In the genomic region with DNA sequence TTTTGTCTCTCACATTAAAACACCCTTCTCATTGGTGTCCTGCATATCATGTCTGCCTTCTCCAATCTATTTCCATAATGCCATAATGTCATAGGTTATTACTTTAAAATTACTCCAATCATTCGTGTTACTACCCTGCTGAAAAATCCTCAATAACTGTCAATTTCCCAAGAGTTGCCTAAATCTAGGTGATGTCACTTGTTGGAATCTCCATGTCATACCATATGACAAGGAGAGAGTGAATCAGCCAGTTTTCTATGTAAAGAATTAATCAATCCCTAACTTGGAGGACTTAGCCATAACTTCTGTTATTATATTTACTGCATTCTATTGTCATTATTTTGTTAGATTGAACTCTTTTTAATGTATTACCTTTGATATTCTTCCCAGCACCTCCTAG, we compare ENCODE assay signal across 18 cellular contexts.
A peak's percentile ranks its signal among the peaks of the same experiment; 100 is the strongest.
DNase-seq lines count a peak whose midpoint lies in the region; ATAC-seq, FAIRE-seq and TF ChIP-seq lines count a peak whose summit lies in the region.
"Had no signal": no experiment of that assay in that cellular context is flagged by ENCODE, and none has a peak within 500 bp of the region (broad histone marks: within the 10 kb centered on the region; RNA-seq: fewer than 3 reads in every experiment).

No MANE protein-coding gene starts in this region.

- TF ChIP-seq CTCF in HEK293 (tag by site-specific recombination; IDR thresholded peaks at IDR 0.05) = no peak
- TF ChIP-seq CTCF in astrocyte (IDR thresholded peaks at IDR 0.05; ENCODE audit: insufficient read depth, low read depth, low read length) = no peak
- TF ChIP-seq CTCF in HepG2 (CRISPR knock-in tag; IDR thresholded peaks at IDR 0.05) = no peak

- H3K27ac ChIP-seq in HEK293 (ENCODE audit: extremely low read depth, low read depth, low read length) (no peak overlapping the region), astrocyte (ENCODE audit: low read depth, low read length) (no peak overlapping the region), HepG2 (ENCODE audit: extremely low read length, insufficient read depth, low read length) (no peak overlapping the region)
- H3K27ac ChIP-seq: C4-2B, PC-9 had no signal

- H4K20me1 ChIP-seq in astrocyte (ENCODE audit: insufficient read depth, low read length) (no peaks in the 10 kb centered on the region), HepG2 (ENCODE audit: insufficient read depth, low read length) (peaks cover 4% of the 10 kb centered on the region)

- H3K27ac Mint-ChIP-seq in astrocyte (ENCODE audit: unreplicated experiment) = peak overlapping the region; percentile 48
- no peak overlapping the region for H3K27ac Mint-ChIP-seq in activated CD4-positive, alpha-beta T cell treated with anti-CD3 and anti-CD28 coated beads for 36 hours
- H3K27ac Mint-ChIP-seq: IgD-negative memory B cell had no signal

- 97% methylated on average over 1 of the region's 1 CpG for WGBS in HepG2 (ENCODE audit: low lambda C conversion rate)

- no peaks in the 10 kb centered on the region for H3K9me3 Mint-ChIP-seq in astrocyte (ENCODE audit: unreplicated experiment)
- H3K9me3 Mint-ChIP-seq in activated CD4-positive, alpha-beta T cell treated with anti-CD3 and anti-CD28 coated beads for 36 hours (ENCODE audit: low read depth) = no peaks in the 10 kb centered on the region

- no peaks in the 10 kb centered on the region for H3K27me3 Mint-ChIP-seq in astrocyte (ENCODE audit: low read depth, unreplicated experiment)
- peaks cover 2% of the 10 kb centered on the region for H3K27me3 Mint-ChIP-seq in activated CD4-positive, alpha-beta T cell treated with anti-CD3 and anti-CD28 coated beads for 36 hours
- H3K27me3 Mint-ChIP-seq: IgD-negative memory B cell had no signal

- no peaks in the 10 kb centered on the region for H3K36me3 ChIP-seq in HEK293 (ENCODE audit: control insufficient read depth in 2 of 2, insufficient read depth in 1 of 2, low read length in 2 of 2)
- H3K36me3 ChIP-seq in astrocyte (ENCODE audit: insufficient read depth, low read length) = no peaks in the 10 kb centered on the region
- H3K36me3 ChIP-seq in HepG2 (replicated peaks in 1 of 2; ENCODE audit: control insufficient read depth in 1 of 2, insufficient read depth in 2 of 2, low read length in 2 of 2) = no peaks in the 10 kb centered on the region
- H3K36me3 ChIP-seq: MG63 had no signal

- no peaks in the 10 kb centered on the region for H3K36me3 Mint-ChIP-seq in astrocyte (ENCODE audit: low read depth, unreplicated experiment)
- H3K36me3 Mint-ChIP-seq in activated CD4-positive, alpha-beta T cell treated with anti-CD3 and anti-CD28 coated beads for 36 hours (ENCODE audit: low read depth) = no peaks in the 10 kb centered on the region
- H3K36me3 Mint-ChIP-seq: IgD-negative memory B cell had no signal

- no TSS peak for BruUV-seq in HepG2 (replicated peaks; lab: Mats Ljungman, UMichigan)

- ATAC-seq in HepG2 (no peak), HG02610 (IDR thresholded peaks at IDR 0.05; ENCODE audit: unreplicated experiment) (no peak)
- ATAC-seq in activated CD4-positive, alpha-beta T cell treated with anti-CD3 and anti-CD28 coated beads for 36 hours = no peak

- H3K4me1 Mint-ChIP-seq in astrocyte (ENCODE audit: low read depth, unreplicated experiment) = peaks cover 20% of the 10 kb centered on the region
- peaks cover 27% of the 10 kb centered on the region for H3K4me1 Mint-ChIP-seq in activated CD4-positive, alpha-beta T cell treated with anti-CD3 and anti-CD28 coated beads for 36 hours

- H3K4me3 ChIP-seq in HEK293 (ENCODE audit: low read depth, low read length) (no peak overlapping the region), astrocyte (ENCODE audit: insufficient read depth, low read depth, low read length) (no peak overlapping the region), HepG2 (replicated peaks in 1 of 3; ENCODE audit: insufficient read depth in 1 of 3, low read depth in 2 of 3, low read length in 3 of 3) (no peak overlapping the region)
- H3K4me3 ChIP-seq: MG63, PC-9 had no signal

- intact Hi-C loops in HepG2 (cut with micrococcal nuclease; ENCODE audit: unreplicated experiment) = no loop called here
- intact Hi-C loops in activated CD4-positive, alpha-beta T cell treated with anti-CD3 and anti-CD28 coated beads for 36 hours (cut with DNase I, micrococcal nuclease) = no loop called here

- TF ChIP-seq EP300 in HepG2 (IDR thresholded peaks at IDR 0.05; ENCODE audit: low read depth in 2 of 2, low read length in 2 of 2) (no peak), HepG2 (CRISPR knock-in tag; IDR thresholded peaks at IDR 0.05; ENCODE audit: borderline replicate concordance) (no peak)

- H3K9ac ChIP-seq in astrocyte (ENCODE audit: low read length) (no peak overlapping the region), HepG2 (ENCODE audit: insufficient read depth, low read depth, low read length) (no peak overlapping the region)

- in situ Hi-C loops in HepG2 (cut with HindIII; ENCODE audit: extremely low pct_ligation_motif_present, low pct_unique_long_range_greater_than_20kb) = no loop called here

- H3K9me3 ChIP-seq in HEK293 (ENCODE audit: control insufficient read depth, insufficient read depth, low read depth, low read length) (no peaks in the 10 kb centered on the region), astrocyte (ENCODE audit: insufficient read depth, low read depth, low read length) (no peaks in the 10 kb centered on the region), HepG2 (ENCODE audit: low read length) (no peaks in the 10 kb centered on the region)
- H3K9me3 ChIP-seq: MG63 had no signal

- H3K4me1 ChIP-seq in HEK293 (ENCODE audit: control insufficient read depth, insufficient read depth, low read length) (peaks cover 28% of the 10 kb centered on the region), astrocyte (ENCODE audit: insufficient read depth, low read length) (peaks cover 13% of the 10 kb centered on the region), HepG2 (ENCODE audit: insufficient read depth, low read length) (peaks cover 52% of the 10 kb centered on the region)

- H3K27me3 ChIP-seq in astrocyte (ENCODE audit: insufficient read depth, low read length) (no peaks in the 10 kb centered on the region), HepG2 (ENCODE audit: control insufficient read depth in 1 of 2, insufficient read depth in 2 of 2, low read length in 2 of 2) (no peaks in the 10 kb centered on the region)
- H3K27me3 ChIP-seq: MG63 had no signal

- H3K79me2 ChIP-seq in astrocyte (ENCODE audit: insufficient read depth, low read length) (peaks cover 54% of the 10 kb centered on the region), HepG2 (ENCODE audit: insufficient read depth, low read length) (peaks cover 96% of the 10 kb centered on the region)

- no peak for TF ChIP-seq POLR2A in HepG2 (IDR thresholded peaks at IDR 0.05; ENCODE audit: insufficient read depth in 1 of 2, low read depth in 2 of 2, low read length in 2 of 2)

- FAIRE-seq in astrocyte (lab: Jason Lieb, UNC) (no peak), HepG2 (lab: Jason Lieb, UNC) (no peak)

- H2AFZ ChIP-seq in astrocyte (ENCODE audit: low read depth, low read length) = no peak overlapping the region
- H2AFZ ChIP-seq in HepG2 (ENCODE audit: low read length) = no peak overlapping the region
- H2AFZ ChIP-seq: PC-9 had no signal

- DNase-seq in ELR (ENCODE audit: low read depth) (peak; percentile 58), astrocyte (ENCODE audit: low read depth) (no peak), HepG2 (ENCODE audit: low spot score) (no peak), AG20443 (ENCODE audit: low spot score) (no peak)
- DNase-seq in activated CD4-positive, alpha-beta T cell treated with anti-CD3 and anti-CD28 coated beads for 36 hours = no peak
- DNase-seq: DMS79, Kasumi-1, MG63, NCI-H1048, NCI-H1436, NCI-H1930, NCI-H345, NCI-H524 treated with DMSO at 0.1 percent for 48 hours, PC-9 had no signal

- H3K4me2 ChIP-seq in astrocyte (ENCODE audit: low read length) (no peak overlapping the region), HepG2 (ENCODE audit: low read depth, low read length) (no peak overlapping the region)
- H3K4me2 ChIP-seq: PC-9 had no signal

- POLR2A ChIA-PET in HEK293 (lab: Yijun Ruan, JAX) = no interaction called here
- POLR2A ChIA-PET in HepG2 (lab: Yijun Ruan, JAX) = no interaction called here
- POLR2A ChIA-PET in activated CD4-positive, alpha-beta T cell treated with anti-CD3 and anti-CD28 coated beads for 36 hours (lab: Charles Lee) = no interaction called here

- CTCF ChIA-PET in HEK293 (lab: Yijun Ruan, JAX) (interaction anchor here (0.6 to 0.7 kb wide), 2 partner anchors 11 to 43 kb away, joined by 3 to 6 read pairs; no protein-coding TSS in a partner anchor), HepG2 (lab: Yijun Ruan, JAX; ENCODE audit: low intra/inter-chr PET ratio, low total read pairs) (no interaction called here)
- CTCF ChIA-PET in activated CD4-positive, alpha-beta T cell treated with anti-CD3 and anti-CD28 coated beads for 36 hours (lab: Charles Lee) = no interaction called here

- H3K4me3 Mint-ChIP-seq in astrocyte (ENCODE audit: unreplicated experiment) = no peak overlapping the region
- H3K4me3 Mint-ChIP-seq in activated CD4-positive, alpha-beta T cell treated with anti-CD3 and anti-CD28 coated beads for 36 hours = no peak overlapping the region
- H3K4me3 Mint-ChIP-seq: IgD-negative memory B cell had no signal

- no peak for TF ChIP-seq RAD21 in HepG2 (CRISPR knock-in tag; IDR thresholded peaks at IDR 0.05)

TF ChIP-seq in HEK293, 187 proteins besides CTCF, POLR2A, EP300 and RAD21 (continues in another document):
- 0 out of 2 replicates have a peak, but pooled peaks have one; percentile 25 for TF ChIP-seq ZBTB21 (tag by site-specific recombination; IDR thresholded peaks at IDR 0.05)
- TF ChIP-seq ZNF629 (tag by site-specific recombination; IDR thresholded peaks at IDR 0.05) = peak; percentile 80

TF ChIP-seq in HepG2, 621 proteins besides CTCF, POLR2A, EP300 and RAD21:
- TF ChIP-seq ZFX (CRISPR knock-in tag; IDR thresholded peaks at IDR 0.05; ENCODE audit: low read depth) = no peak
- no peak for TF ChIP-seq SP4 (CRISPR knock-in tag; IDR thresholded peaks at IDR 0.05)
- TF ChIP-seq HDAC2 (CRISPR knock-in tag; IDR thresholded peaks at IDR 0.05) = no peak
- TF ChIP-seq ZBTB21 (CRISPR knock-in tag; IDR thresholded peaks at IDR 0.05) = peak; percentile 17; the same call in 1 of the 2 replicates
- no peak for TF ChIP-seq ZNF468 (CRISPR knock-in tag; IDR thresholded peaks at IDR 0.05)
